In genomic region chr22:37431811-37432707, GRCh38 we compare ENCODE assay signal across 8 cellular contexts. TPM values are rescaled to one million over a fixed set of nuclear protein-coding genes. Genes with fewer than 3 reads are reported as not detected.
A peak's percentile ranks its signal among the peaks of the same experiment; 100 is the strongest.
DNase-seq lines count a peak whose midpoint lies in the region; ATAC-seq and TF ChIP-seq lines count a peak whose summit lies in the region.

No MANE protein-coding gene starts in this region.

- H3K36me3 Mint-ChIP-seq in activated CD8-positive, alpha-beta T cell treated with anti-CD3 and anti-CD28 coated beads for 36 hours (ENCODE audit: low read depth), result no peaks in the 10 kb centered on the region

- no peak overlapping the region for H3K27ac ChIP-seq in vagina

- H3K4me1 ChIP-seq in vagina, result peaks cover 10% of the 10 kb centered on the region

- intact Hi-C loops in activated CD8-positive, alpha-beta T cell treated with anti-CD3 and anti-CD28 coated beads for 36 hours (cut with micrococcal nuclease), result no loop called here
- intact Hi-C loops in vagina (cut with DNase I), result no loop called here

- peak overlapping the region; percentile 75 for H3K27ac Mint-ChIP-seq in activated CD8-positive, alpha-beta T cell treated with anti-CD3 and anti-CD28 coated beads for 36 hours

- H3K4me3 ChIP-seq in AG09309 (ENCODE audit: control insufficient read depth, low read depth, low read length) (no peak overlapping the region), vagina (no peak overlapping the region)

- H3K9me3 ChIP-seq in vagina, result no peaks in the 10 kb centered on the region

- POLR2A ChIA-PET in activated CD8-positive, alpha-beta T cell treated with anti-CD3 and anti-CD28 coated beads for 36 hours (lab: Charles Lee), result interaction anchor here (0.6 to 1.5 kb wide), 5 partner anchors 17 to 170 kb away, joined by 3 to 4 read pairs (median 3); no protein-coding TSS in a partner anchor

- H3K27me3 Mint-ChIP-seq in activated CD8-positive, alpha-beta T cell treated with anti-CD3 and anti-CD28 coated beads for 36 hours, result peaks cover 35% of the 10 kb centered on the region

- peak; percentile 85 for ATAC-seq in activated CD8-positive, alpha-beta T cell treated with anti-CD3 and anti-CD28 coated beads for 36 hours
- ATAC-seq in HG03571 (IDR thresholded peaks at IDR 0.05; ENCODE audit: unreplicated experiment), result no peak

- no peak for TF ChIP-seq POLR2A in vagina (IDR thresholded peaks at IDR 0.05)

- H3K9me3 Mint-ChIP-seq in activated CD8-positive, alpha-beta T cell treated with anti-CD3 and anti-CD28 coated beads for 36 hours, result peaks cover 8% of the 10 kb centered on the region

- H3K27me3 ChIP-seq in vagina, result peaks cover 11% of the 10 kb centered on the region

- no peak overlapping the region for H3K4me3 Mint-ChIP-seq in activated CD8-positive, alpha-beta T cell treated with anti-CD3 and anti-CD28 coated beads for 36 hours

- H3K4me1 Mint-ChIP-seq in activated CD8-positive, alpha-beta T cell treated with anti-CD3 and anti-CD28 coated beads for 36 hours (ENCODE audit: low read depth), result peaks cover 23% of the 10 kb centered on the region

- DNase-seq in AG09309 (ENCODE audit: low read depth) (peak; percentile 98), HS-27A (ENCODE audit: low read depth) (peak; percentile 97), iris pigment epithelial cell (ENCODE audit: low read depth) (peak; percentile 99), HuH-7 (ENCODE audit: low spot score) (no peak), NCI-H1092 (lab: John Stamatoyannopoulos, UW) (no peak), vagina (ENCODE audit: extremely low spot score in 2 of 2) (no peak)
- peak; percentile 80 for DNase-seq in activated CD8-positive, alpha-beta T cell treated with anti-CD3 and anti-CD28 coated beads for 36 hours

- no peak for TF ChIP-seq CTCF in AG09309 (IDR thresholded peaks at IDR 0.05; ENCODE audit: control insufficient read depth, insufficient read depth, low read depth, low read length, missing control alignments)
- TF ChIP-seq CTCF in activated CD8-positive, alpha-beta T cell treated with anti-CD3 and anti-CD28 coated beads for 36 hours (IDR thresholded peaks at IDR 0.05), result no peak
- TF ChIP-seq CTCF in vagina (IDR thresholded peaks at IDR 0.05), result no peak

- H3K36me3 ChIP-seq in vagina, result no peaks in the 10 kb centered on the region

- CTCF ChIA-PET in activated CD8-positive, alpha-beta T cell treated with anti-CD3 and anti-CD28 coated beads for 36 hours (lab: Charles Lee), result interaction anchor here (0.8 to 6.0 kb wide), 8 partner anchors 12 to 172 kb away, joined by 3 to 71 read pairs (median 4); no protein-coding TSS in a partner anchor

RNA-seq across cellular contexts. Expression of gene ELFN2, which starts 4.8 kb away (rescaled TPM):
- under 1 TPM; 0.51 to 0.52 TPM for total RNA-seq in activated CD8-positive, alpha-beta T cell treated with anti-CD3 and anti-CD28 coated beads for 36 hours
- not detected for total RNA-seq in vagina

RNA-seq across cellular contexts. Expression of gene MFNG, which starts 54.1 kb away (rescaled TPM):
- total RNA-seq in activated CD8-positive, alpha-beta T cell treated with anti-CD3 and anti-CD28 coated beads for 36 hours, result 100 to 1,000 TPM; 155 to 160 TPM
- total RNA-seq in vagina, result 15.2 TPM

Comparison
In these comparisons a context has a peak if more than half of its experiments do, and no peak if none do; other contexts are left out.
1. DNase-seq: peak in AG09309 (single experiment), HS-27A (single experiment), activated CD8-positive, alpha-beta T cell treated with anti-CD3 and anti-CD28 coated beads for 36 hours (single experiment) and iris pigment epithelial cell (single experiment); none in HuH-7 (single experiment), NCI-H1092 (single experiment) and vagina (0 of 2).